In the genomic region with DNA sequence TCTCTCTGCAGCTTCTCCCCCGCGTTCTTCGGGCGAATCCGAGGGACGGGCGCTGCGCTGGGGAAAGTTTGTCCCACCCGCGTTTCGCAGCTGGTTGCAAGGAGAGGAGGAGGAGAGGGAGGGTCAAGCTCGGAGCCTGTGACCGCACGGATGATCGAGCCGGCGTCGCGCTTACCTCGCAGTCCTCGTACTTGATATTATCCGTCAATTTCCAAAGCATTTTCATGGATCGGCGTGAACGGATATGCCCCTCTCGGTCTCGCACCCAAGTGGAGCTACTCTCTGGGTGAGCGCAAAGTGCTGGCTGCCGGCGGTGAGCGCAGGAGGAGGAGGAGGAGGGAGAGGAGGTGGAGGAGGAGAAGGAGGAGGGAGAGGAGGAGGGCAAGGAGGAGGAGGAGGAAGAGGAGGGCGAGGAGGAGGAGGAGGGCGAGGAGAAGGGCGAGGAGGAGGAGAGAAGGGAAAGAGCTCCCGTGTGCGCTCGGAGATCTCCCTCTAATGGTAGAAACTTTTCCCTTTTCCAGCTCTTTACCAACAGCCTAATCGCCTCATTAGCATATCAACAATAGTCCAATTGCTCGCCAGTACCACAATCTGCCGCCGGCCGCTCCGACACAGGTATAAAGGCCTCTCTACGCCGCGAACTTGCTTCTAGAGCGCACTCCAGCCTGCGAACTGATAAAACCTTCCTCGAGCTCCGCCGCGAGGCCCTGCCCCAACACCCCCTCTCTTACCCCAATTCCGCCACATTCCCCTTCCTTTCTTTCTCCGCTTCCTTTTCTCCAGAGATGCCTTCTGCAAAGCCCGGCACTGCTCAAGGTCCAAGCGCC, we compare ENCODE assay signal across 1 cellular context.
TF ChIP-seq lines count a peak whose summit lies in the region.

A gene (minus strand): TSS at position 309 of the 827 bp plus-strand sequence. CDS start 83 bp downstream, at position 226.

TF ChIP-seq in K562, 482 proteins besides CTCF, POLR2A, EP300 and RAD21 (continued from another document and continues in another):
- TF ChIP-seq, protein P1, sequence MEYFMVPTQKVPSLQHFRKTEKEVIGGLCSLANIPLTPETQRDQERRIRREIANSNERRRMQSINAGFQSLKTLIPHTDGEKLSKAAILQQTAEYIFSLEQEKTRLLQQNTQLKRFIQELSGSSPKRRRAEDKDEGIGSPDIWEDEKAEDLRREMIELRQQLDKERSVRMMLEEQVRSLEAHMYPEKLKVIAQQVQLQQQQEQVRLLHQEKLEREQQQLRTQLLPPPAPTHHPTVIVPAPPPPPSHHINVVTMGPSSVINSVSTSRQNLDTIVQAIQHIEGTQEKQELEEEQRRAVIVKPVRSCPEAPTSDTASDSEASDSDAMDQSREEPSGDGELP (CRISPR knock-in tag; IDR thresholded peaks at IDR 0.05; ENCODE audit: borderline replicate concordance): 0 out of 2 replicates have a peak, but pooled peaks have one; percentile 39
- TF ChIP-seq SOX6 (IDR thresholded peaks at IDR 0.05): 0 out of 2 replicates have a peak, but pooled peaks have one; percentile 30
- TF ChIP-seq ZNF23 (CRISPR knock-in tag; IDR thresholded peaks at IDR 0.05): no peak
- TF ChIP-seq, protein P2, sequence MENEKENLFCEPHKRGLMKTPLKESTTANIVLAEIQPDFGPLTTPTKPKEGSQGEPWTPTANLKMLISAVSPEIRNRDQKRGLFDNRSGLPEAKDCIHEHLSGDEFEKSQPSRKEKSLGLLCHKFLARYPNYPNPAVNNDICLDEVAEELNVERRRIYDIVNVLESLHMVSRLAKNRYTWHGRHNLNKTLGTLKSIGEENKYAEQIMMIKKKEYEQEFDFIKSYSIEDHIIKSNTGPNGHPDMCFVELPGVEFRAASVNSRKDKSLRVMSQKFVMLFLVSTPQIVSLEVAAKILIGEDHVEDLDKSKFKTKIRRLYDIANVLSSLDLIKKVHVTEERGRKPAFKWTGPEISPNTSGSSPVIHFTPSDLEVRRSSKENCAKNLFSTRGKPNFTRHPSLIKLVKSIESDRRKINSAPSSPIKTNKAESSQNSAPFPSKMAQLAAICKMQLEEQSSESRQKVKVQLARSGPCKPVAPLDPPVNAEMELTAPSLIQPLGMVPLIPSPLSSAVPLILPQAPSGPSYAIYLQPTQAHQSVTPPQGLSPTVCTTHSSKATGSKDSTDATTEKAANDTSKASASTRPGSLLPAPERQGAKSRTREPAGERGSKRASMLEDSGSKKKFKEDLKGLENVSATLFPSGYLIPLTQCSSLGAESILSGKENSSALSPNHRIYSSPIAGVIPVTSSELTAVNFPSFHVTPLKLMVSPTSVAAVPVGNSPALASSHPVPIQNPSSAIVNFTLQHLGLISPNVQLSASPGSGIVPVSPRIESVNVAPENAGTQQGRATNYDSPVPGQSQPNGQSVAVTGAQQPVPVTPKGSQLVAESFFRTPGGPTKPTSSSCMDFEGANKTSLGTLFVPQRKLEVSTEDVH (IDR thresholded peaks at IDR 0.05; ENCODE audit: low read depth, partially characterized antibody): no peak
- no peak for TF ChIP-seq ZNF224 (CRISPR knock-in tag; IDR thresholded peaks at IDR 0.05)
- TF ChIP-seq BRF1 (IDR thresholded peaks at IDR 0.05; ENCODE audit: borderline replicate concordance, extremely low read depth, insufficient read length): no peak
- 0 out of 4 replicates have a peak, but pooled peaks of 1 of the 2 experiments have one; percentile 41 for TF ChIP-seq FOXK2 (conservative IDR thresholded peaks at IDR 0.05 in 1 of 2, IDR thresholded peaks at IDR 0.05 in 1 of 2; ENCODE audit: low read depth in 2 of 2)
- TF ChIP-seq SNIP1 (IDR thresholded peaks at IDR 0.05; ENCODE audit: low read depth): no peak
- TF ChIP-seq ZBTB7A (IDR thresholded peaks at IDR 0.05; ENCODE audit: borderline replicate concordance, control insufficient read depth, low read depth, low read length): no peak
- no peak for TF ChIP-seq CBX2 (IDR thresholded peaks at IDR 0.05; ENCODE audit: insufficient read depth, low read length, poor library complexity, severe bottlenecking)
- TF ChIP-seq CC2D1A (IDR thresholded peaks at IDR 0.05): peak; percentile 74; the same call in 1 of the 2 replicates
- TF ChIP-seq ASH1L (IDR thresholded peaks at IDR 0.05; ENCODE audit: borderline replicate concordance, low read depth, partially characterized antibody): no peak
- TF ChIP-seq HOXB6 (CRISPR knock-in tag; IDR thresholded peaks at IDR 0.05; ENCODE audit: borderline replicate concordance): no peak
- no peak for TF ChIP-seq SRSF7 (optimal IDR thresholded peaks at IDR 0.05; ENCODE audit: low read depth, low read length)
- TF ChIP-seq SMC3 (conservative IDR thresholded peaks at IDR 0.05; ENCODE audit: insufficient read depth, low read depth, low read length): 0 out of 2 replicates have a peak, but pooled peaks have one; percentile 17
- TF ChIP-seq NCOA1 (IDR thresholded peaks at IDR 0.05; ENCODE audit: low read depth): no peak
- no peak for TF ChIP-seq CREM (IDR thresholded peaks at IDR 0.05; ENCODE audit: low read depth)
- TF ChIP-seq NUFIP1 (IDR thresholded peaks at IDR 0.05; ENCODE audit: partially characterized antibody): peak; percentile 34
- TF ChIP-seq, protein P3, sequence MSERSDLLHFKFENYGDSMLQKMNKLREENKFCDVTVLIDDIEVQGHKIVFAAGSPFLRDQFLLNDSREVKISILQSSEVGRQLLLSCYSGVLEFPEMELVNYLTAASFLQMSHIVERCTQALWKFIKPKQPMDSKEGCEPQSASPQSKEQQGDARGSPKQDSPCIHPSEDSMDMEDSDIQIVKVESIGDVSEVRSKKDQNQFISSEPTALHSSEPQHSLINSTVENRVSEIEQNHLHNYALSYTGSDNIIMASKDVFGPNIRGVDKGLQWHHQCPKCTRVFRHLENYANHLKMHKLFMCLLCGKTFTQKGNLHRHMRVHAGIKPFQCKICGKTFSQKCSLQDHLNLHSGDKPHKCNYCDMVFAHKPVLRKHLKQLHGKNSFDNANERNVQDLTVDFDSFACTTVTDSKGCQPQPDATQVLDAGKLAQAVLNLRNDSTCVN (CRISPR knock-in tag; IDR thresholded peaks at IDR 0.05): peak; percentile 60; the same call in 1 of the 2 replicates
- TF ChIP-seq ELF4 (CRISPR knock-in tag; IDR thresholded peaks at IDR 0.05): peak; percentile 62; the same call in 1 of the 2 replicates
- TF ChIP-seq, protein P4, sequence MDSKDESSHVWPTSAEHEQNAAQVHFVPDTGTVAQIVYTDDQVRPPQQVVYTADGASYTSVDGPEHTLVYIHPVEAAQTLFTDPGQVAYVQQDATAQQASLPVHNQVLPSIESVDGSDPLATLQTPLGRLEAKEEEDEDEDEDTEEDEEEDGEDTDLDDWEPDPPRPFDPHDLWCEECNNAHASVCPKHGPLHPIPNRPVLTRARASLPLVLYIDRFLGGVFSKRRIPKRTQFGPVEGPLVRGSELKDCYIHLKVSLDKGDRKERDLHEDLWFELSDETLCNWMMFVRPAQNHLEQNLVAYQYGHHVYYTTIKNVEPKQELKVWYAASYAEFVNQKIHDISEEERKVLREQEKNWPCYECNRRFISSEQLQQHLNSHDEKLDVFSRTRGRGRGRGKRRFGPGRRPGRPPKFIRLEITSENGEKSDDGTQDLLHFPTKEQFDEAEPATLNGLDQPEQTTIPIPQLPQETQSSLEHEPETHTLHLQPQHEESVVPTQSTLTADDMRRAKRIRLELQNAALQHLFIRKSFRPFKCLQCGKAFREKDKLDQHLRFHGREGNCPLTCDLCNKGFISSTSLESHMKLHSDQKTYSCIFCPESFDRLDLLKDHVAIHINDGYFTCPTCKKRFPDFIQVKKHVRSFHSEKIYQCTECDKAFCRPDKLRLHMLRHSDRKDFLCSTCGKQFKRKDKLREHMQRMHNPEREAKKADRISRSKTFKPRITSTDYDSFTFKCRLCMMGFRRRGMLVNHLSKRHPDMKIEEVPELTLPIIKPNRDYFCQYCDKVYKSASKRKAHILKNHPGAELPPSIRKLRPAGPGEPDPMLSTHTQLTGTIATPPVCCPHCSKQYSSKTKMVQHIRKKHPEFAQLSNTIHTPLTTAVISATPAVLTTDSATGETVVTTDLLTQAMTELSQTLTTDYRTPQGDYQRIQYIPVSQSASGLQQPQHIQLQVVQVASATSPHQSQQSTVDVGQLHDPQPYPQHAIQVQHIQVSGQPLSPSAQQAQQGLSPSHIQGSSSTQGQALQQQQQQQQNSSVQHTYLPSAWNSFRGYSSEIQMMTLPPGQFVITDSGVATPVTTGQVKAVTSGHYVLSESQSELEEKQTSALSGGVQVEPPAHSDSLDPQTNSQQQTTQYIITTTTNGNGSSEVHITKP (IDR thresholded peaks at IDR 0.05; ENCODE audit: partially characterized antibody): peak; percentile 91
- TF ChIP-seq, protein P5, sequence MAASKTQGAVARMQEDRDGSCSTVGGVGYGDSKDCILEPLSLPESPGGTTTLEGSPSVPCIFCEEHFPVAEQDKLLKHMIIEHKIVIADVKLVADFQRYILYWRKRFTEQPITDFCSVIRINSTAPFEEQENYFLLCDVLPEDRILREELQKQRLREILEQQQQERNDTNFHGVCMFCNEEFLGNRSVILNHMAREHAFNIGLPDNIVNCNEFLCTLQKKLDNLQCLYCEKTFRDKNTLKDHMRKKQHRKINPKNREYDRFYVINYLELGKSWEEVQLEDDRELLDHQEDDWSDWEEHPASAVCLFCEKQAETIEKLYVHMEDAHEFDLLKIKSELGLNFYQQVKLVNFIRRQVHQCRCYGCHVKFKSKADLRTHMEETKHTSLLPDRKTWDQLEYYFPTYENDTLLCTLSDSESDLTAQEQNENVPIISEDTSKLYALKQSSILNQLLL (CRISPR knock-in tag; IDR thresholded peaks at IDR 0.05; ENCODE audit: borderline replicate concordance): no peak
- TF ChIP-seq, protein P6, sequence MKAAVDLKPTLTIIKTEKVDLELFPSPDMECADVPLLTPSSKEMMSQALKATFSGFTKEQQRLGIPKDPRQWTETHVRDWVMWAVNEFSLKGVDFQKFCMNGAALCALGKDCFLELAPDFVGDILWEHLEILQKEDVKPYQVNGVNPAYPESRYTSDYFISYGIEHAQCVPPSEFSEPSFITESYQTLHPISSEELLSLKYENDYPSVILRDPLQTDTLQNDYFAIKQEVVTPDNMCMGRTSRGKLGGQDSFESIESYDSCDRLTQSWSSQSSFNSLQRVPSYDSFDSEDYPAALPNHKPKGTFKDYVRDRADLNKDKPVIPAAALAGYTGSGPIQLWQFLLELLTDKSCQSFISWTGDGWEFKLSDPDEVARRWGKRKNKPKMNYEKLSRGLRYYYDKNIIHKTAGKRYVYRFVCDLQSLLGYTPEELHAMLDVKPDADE (conservative IDR thresholded peaks at IDR 0.05; ENCODE audit: control insufficient read depth, low read depth, low read length): no peak
- no peak for TF ChIP-seq NR1H2 (CRISPR knock-in tag; IDR thresholded peaks at IDR 0.05)
- no peak for TF ChIP-seq SPI1 (IDR thresholded peaks at IDR 0.05; ENCODE audit: borderline replicate concordance, low read depth, low read length)
- no peak for TF ChIP-seq XRCC3 (IDR thresholded peaks at IDR 0.05)
- TF ChIP-seq, protein P7, sequence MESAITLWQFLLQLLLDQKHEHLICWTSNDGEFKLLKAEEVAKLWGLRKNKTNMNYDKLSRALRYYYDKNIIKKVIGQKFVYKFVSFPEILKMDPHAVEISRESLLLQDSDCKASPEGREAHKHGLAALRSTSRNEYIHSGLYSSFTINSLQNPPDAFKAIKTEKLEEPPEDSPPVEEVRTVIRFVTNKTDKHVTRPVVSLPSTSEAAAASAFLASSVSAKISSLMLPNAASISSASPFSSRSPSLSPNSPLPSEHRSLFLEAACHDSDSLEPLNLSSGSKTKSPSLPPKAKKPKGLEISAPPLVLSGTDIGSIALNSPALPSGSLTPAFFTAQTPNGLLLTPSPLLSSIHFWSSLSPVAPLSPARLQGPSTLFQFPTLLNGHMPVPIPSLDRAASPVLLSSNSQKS (CRISPR knock-in tag; IDR thresholded peaks at IDR 0.05): no peak
- TF ChIP-seq, protein P8, sequence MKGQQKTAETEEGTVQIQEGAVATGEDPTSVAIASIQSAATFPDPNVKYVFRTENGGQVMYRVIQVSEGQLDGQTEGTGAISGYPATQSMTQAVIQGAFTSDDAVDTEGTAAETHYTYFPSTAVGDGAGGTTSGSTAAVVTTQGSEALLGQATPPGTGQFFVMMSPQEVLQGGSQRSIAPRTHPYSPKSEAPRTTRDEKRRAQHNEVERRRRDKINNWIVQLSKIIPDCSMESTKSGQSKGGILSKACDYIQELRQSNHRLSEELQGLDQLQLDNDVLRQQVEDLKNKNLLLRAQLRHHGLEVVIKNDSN (CRISPR knock-in tag; IDR thresholded peaks at IDR 0.05): no peak
- no peak for TF ChIP-seq RBM25 (IDR thresholded peaks at IDR 0.05; ENCODE audit: low read depth, low read length, severe bottlenecking)
- no peak for TF ChIP-seq HDAC2 (IDR thresholded peaks at IDR 0.05)
- TF ChIP-seq SMARCB1 (IDR thresholded peaks at IDR 0.05; ENCODE audit: insufficient read length, low read depth): no peak
- 0 out of 2 replicates have a peak, but pooled peaks have one; percentile 42 for TF ChIP-seq TOE1 (IDR thresholded peaks at IDR 0.05; ENCODE audit: borderline replicate concordance)
- TF ChIP-seq TOE1 (CRISPR knock-in tag; IDR thresholded peaks at IDR 0.05; ENCODE audit: borderline replicate concordance, low read depth): no peak
- TF ChIP-seq CXXC5 (CRISPR knock-in tag; IDR thresholded peaks at IDR 0.05): no peak
- no peak for TF ChIP-seq SUPT5H (IDR thresholded peaks at IDR 0.05)
- TF ChIP-seq ARHGAP35 (IDR thresholded peaks at IDR 0.05; ENCODE audit: partially characterized antibody): no peak
- TF ChIP-seq, protein P9, sequence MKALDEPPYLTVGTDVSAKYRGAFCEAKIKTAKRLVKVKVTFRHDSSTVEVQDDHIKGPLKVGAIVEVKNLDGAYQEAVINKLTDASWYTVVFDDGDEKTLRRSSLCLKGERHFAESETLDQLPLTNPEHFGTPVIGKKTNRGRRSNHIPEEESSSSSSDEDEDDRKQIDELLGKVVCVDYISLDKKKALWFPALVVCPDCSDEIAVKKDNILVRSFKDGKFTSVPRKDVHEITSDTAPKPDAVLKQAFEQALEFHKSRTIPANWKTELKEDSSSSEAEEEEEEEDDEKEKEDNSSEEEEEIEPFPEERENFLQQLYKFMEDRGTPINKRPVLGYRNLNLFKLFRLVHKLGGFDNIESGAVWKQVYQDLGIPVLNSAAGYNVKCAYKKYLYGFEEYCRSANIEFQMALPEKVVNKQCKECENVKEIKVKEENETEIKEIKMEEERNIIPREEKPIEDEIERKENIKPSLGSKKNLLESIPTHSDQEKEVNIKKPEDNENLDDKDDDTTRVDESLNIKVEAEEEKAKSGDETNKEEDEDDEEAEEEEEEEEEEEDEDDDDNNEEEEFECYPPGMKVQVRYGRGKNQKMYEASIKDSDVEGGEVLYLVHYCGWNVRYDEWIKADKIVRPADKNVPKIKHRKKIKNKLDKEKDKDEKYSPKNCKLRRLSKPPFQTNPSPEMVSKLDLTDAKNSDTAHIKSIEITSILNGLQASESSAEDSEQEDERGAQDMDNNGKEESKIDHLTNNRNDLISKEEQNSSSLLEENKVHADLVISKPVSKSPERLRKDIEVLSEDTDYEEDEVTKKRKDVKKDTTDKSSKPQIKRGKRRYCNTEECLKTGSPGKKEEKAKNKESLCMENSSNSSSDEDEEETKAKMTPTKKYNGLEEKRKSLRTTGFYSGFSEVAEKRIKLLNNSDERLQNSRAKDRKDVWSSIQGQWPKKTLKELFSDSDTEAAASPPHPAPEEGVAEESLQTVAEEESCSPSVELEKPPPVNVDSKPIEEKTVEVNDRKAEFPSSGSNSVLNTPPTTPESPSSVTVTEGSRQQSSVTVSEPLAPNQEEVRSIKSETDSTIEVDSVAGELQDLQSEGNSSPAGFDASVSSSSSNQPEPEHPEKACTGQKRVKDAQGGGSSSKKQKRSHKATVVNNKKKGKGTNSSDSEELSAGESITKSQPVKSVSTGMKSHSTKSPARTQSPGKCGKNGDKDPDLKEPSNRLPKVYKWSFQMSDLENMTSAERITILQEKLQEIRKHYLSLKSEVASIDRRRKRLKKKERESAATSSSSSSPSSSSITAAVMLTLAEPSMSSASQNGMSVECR (CRISPR knock-in tag; IDR thresholded peaks at IDR 0.05): no peak
- no peak for TF ChIP-seq ZNF197 (CRISPR knock-in tag; IDR thresholded peaks at IDR 0.05; ENCODE audit: low read depth)
- TF ChIP-seq SRF (CRISPR knock-in tag; IDR thresholded peaks at IDR 0.05): no peak
- no peak for TF ChIP-seq U2AF1 (optimal IDR thresholded peaks at IDR 0.05; ENCODE audit: low read depth, low read length)
- no peak for TF ChIP-seq HIVEP1 (CRISPR knock-in tag; IDR thresholded peaks at IDR 0.05)
- no peak for TF ChIP-seq BCOR (IDR thresholded peaks at IDR 0.05)
- TF ChIP-seq ZNF41 (CRISPR knock-in tag; conservative IDR thresholded peaks at IDR 0.05): no peak
